In the genomic region with DNA sequence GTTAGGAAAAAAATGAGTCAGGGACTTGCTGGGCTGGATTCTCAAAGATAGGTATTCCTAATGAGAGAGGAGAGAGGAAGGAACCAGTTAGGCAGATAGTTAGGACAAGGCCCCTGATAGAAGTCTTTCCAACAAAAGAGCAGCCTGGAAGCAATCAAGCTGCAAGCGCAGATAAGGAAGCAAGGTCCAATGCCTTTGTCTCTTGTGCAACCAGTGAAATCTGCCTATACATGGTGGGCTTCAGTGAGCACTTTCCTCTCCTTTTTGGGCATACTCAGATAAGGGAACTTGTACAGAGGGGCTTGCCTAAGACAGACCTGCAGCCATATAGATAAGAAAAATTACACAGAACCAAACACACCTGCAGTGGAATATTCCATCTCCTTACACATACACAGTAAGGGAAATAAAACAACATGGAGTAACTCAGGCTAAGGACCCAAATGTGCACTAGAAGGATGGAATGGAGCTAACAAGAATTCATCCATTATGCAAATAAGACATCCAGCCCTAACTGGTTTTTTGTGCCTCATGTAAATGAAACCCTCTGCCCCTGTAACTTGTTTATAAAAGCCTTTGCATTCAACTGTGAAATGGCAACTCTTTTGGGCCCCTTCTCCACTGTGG, we compare ENCODE assay signal across 29 cellular contexts.
"Had no signal": no experiment of that assay in that cellular context is flagged by ENCODE, and none has a peak within 500 bp of the region (broad histone marks: within the 10 kb centered on the region; RNA-seq: fewer than 3 reads in every experiment).

No MANE protein-coding gene starts in this region.

- H3K9ac ChIP-seq: SK-N-SH had no signal

- H3K27me3 ChIP-seq: ascending aorta, body of pancreas, Peyer's patch, SJCRH30 had no signal

- H3K4me1 ChIP-seq: ascending aorta, body of pancreas, Peyer's patch, SJCRH30 had no signal

- H3K4me3 ChIP-seq: ascending aorta, body of pancreas, Peyer's patch, SJCRH30 had no signal

- H3K9me3 ChIP-seq: ascending aorta, body of pancreas, Peyer's patch, SJCRH30, SK-N-SH had no signal

- DNase-seq: activated CD4-positive, alpha-beta memory T cell treated with anti-CD3 and anti-CD28 coated beads for 36 hours; activated CD4-positive, alpha-beta T cell treated with anti-CD3 and anti-CD28 coated beads for 1 hour; activated CD4-positive, alpha-beta T cell treated with anti-CD3 and anti-CD28 coated beads, Interleukin-2, amount 10 ng/mL, durations not matched to agents 7 days and 5 days; activated CD8-positive, alpha-beta memory T cell treated with anti-CD3 and anti-CD28 coated beads for 24 hours; activated effector memory CD4-positive, alpha-beta T cell treated with anti-CD3 and anti-CD28 coated beads, Interleukin-2, amount 50 U/mL, for 16 hours; activated naive CD4-positive, alpha-beta T cell treated with Interleukin-2 at 50 U/mL for 16 hours; activated naive CD8-positive, alpha-beta T cell treated with anti-CD3 and anti-CD28 coated beads, Interleukin-2, amount 50 U/mL, for 24 hours; activated T-cell treated with anti-CD3 and anti-CD28 coated beads, Interleukin-2, amount 50 U/mL, for 4 hours; amniotic stem cell; body of pancreas; central memory CD4-positive, alpha-beta T cell; NCI-H1092; NCI-H1417; NCI-H1694; NCI-H2029; NCI-H2107; NCI-H2171 treated with DMSO at 0.1 percent for 48 hours; NCI-H226; NCI-H526; NCI-H82; Peyer's patch; Right ventricle myocardium superior; SJCRH30; SK-N-SH; T-helper 1 cell had no signal

- H3K27ac ChIP-seq: ascending aorta, body of pancreas, Peyer's patch, RWPE1, SJCRH30 had no signal

- H3K36me3 ChIP-seq: ascending aorta, Peyer's patch, SJCRH30 had no signal

- H3K4me2 ChIP-seq: SK-N-SH had no signal

- ATAC-seq: activated naive CD4-positive, alpha-beta T cell treated with anti-CD3 and anti-CD28 coated beads, Interleukin-2, amount 50 U/mL, for 72 hours; activated naive CD8-positive, alpha-beta T cell treated with anti-CD3 and anti-CD28 coated beads, Interleukin-2, amount 50 U/mL, for 24 hours; activated T-cell treated with anti-CD3 and anti-CD28 coated beads, Interleukin-2, amount 50 U/mL, for 4 hours; body of pancreas; WTC11 had no signal
